ENCODE assay signal across 11 cellular contexts in the genomic region with DNA sequence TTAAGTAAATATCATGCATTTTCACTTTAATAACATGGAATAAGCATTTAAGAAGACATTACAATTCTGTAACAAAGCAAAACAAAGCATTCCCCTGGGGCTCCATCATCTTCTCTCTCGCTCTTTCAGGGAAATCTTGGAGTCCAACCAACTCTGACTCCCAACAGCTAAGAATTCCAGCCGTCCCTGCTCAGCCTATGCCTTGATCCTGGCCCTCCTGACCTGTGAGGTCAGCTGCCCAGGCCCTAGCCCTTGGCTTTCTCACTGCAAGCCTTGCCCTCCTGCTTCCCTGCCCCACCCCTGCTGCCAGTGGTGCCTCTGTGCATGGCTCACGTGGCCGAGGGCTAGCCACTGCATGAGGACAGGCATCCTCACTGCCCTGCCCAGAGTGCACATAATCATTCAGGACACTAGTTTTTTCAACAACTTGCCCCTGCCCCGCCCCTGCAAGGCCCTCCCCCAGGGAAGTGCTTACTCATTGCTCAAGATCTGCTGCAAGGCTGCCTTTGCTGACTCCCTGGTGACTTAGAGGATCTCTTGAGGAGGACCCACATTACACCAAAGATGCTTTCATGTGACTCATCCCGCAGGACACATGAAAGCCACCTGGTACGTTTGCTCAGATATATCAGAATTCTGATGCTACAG. TPM values are rescaled to one million over a fixed set of nuclear protein-coding genes. Genes with fewer than 3 reads are reported as not detected.
DNase-seq lines count a peak whose midpoint lies in the region; ATAC-seq and TF ChIP-seq lines count a peak whose summit lies in the region.
"Had no signal": no experiment of that assay in that cellular context is flagged by ENCODE, and none has a peak within 500 bp of the region (broad histone marks: within the 10 kb centered on the region; RNA-seq: fewer than 3 reads in every experiment).

No MANE protein-coding gene starts in this region.

- H3K27me3 Mint-ChIP-seq in T-helper 2 cell treated with Interferon-gamma antibody and Interleukin-4, amounts not matched to agents 5 μg/mL and 100 μg/mL, for 36 hours (ENCODE audit: low read depth): no peaks in the 10 kb centered on the region
- H3K27me3 Mint-ChIP-seq: CD4-positive, CD25-positive, alpha-beta regulatory T cell had no signal

- no peak for TF ChIP-seq CTCF in fibroblast of villous mesenchyme (IDR thresholded peaks at IDR 0.05; ENCODE audit: insufficient read depth, low read depth, low read length)

- ATAC-seq in HG03280 (IDR thresholded peaks at IDR 0.05; ENCODE audit: unreplicated experiment) (no peak), GM21529 (IDR thresholded peaks at IDR 0.05; ENCODE audit: unreplicated experiment) (no peak)

- no peak overlapping the region for H3K27ac Mint-ChIP-seq in T-helper 2 cell treated with Interferon-gamma antibody and Interleukin-4, amounts not matched to agents 5 μg/mL and 100 μg/mL, for 36 hours

- H3K9me3 Mint-ChIP-seq in T-helper 2 cell treated with Interferon-gamma antibody and Interleukin-4, amounts not matched to agents 5 μg/mL and 100 μg/mL, for 36 hours: no peaks in the 10 kb centered on the region

- H3K36me3 Mint-ChIP-seq in T-helper 2 cell treated with Interferon-gamma antibody and Interleukin-4, amounts not matched to agents 5 μg/mL and 100 μg/mL, for 36 hours (ENCODE audit: low read depth): peaks cover 60% of the 10 kb centered on the region

- DNase-seq in SKM-1 treated with dmso at 0.1 percent for 144 hours (lab: John Stamatoyannopoulos, UW; ENCODE audit: unreplicated experiment): peak; percentile 19
- DNase-seq in SKM-1 (lab: John Stamatoyannopoulos, UW; ENCODE audit: unreplicated experiment): no peak
- peak; percentile 24 for DNase-seq in SW480 (ENCODE audit: low spot score)
- peak; percentile 92 for DNase-seq in fibroblast of villous mesenchyme (ENCODE audit: low read depth)
- peak; percentile 50 for DNase-seq in smooth muscle cell of the brain vasculature (ENCODE audit: low read depth, low spot score)
- DNase-seq in T-helper 2 cell treated with Interferon-gamma antibody and Interleukin-4, amounts not matched to agents 5 μg/mL and 100 μg/mL, for 36 hours (ENCODE audit: low spot score): no peak
- DNase-seq: stimulated activated CD4-positive, alpha-beta T cell treated with anti-CD3 and anti-CD28 coated beads, Interleukin-2, amount 100 ng/mL, for 48 hours had no signal

- H3K4me1 Mint-ChIP-seq in T-helper 2 cell treated with Interferon-gamma antibody and Interleukin-4, amounts not matched to agents 5 μg/mL and 100 μg/mL, for 36 hours (ENCODE audit: low read depth): peaks cover 6% of the 10 kb centered on the region

- no peak overlapping the region for H3K4me3 Mint-ChIP-seq in T-helper 2 cell treated with Interferon-gamma antibody and Interleukin-4, amounts not matched to agents 5 μg/mL and 100 μg/mL, for 36 hours
- H3K4me3 Mint-ChIP-seq: CD4-positive, CD25-positive, alpha-beta regulatory T cell had no signal

- H3K4me3 ChIP-seq in fibroblast of villous mesenchyme (ENCODE audit: low read depth, low read length): no peak overlapping the region
- H3K4me3 ChIP-seq: adrenal gland had no signal

RNA-seq across cellular contexts. Expression of gene MTMR10, which starts 37.6 kb away (rescaled TPM):
- total RNA-seq in fibroblast of villous mesenchyme: 25.4 and 37.6 TPM in 2 replicates

RNA-seq across cellular contexts. Expression of gene FAN1, which starts 50.1 kb away (rescaled TPM):
- total RNA-seq in fibroblast of villous mesenchyme: 12.9 and 19.9 TPM in 2 replicates

Comparison
In these comparisons a context has a peak if more than half of its experiments do, and no peak if none do; other contexts are left out.
1. DNase-seq: peak in SKM-1 treated with dmso at 0.1 percent for 144 hours (single experiment), SW480 (single experiment), fibroblast of villous mesenchyme (single experiment) and smooth muscle cell of the brain vasculature (single experiment); none in SKM-1 (single experiment) and T-helper 2 cell treated with Interferon-gamma antibody and Interleukin-4, amounts not matched to agents 5 μg/mL and 100 μg/mL, for 36 hours (single experiment).